16 cellular contexts compared by ENCODE assay signal in genomic region chr18:33837191-33837590, GRCh38.
"Had no signal": no experiment of that assay in that cellular context is flagged by ENCODE, and none has a peak within 500 bp of the region (broad histone marks: within the 10 kb centered on the region; RNA-seq: fewer than 3 reads in every experiment).

No MANE protein-coding gene starts in this region.

- H3K9me3 Mint-ChIP-seq: neural crest cell had no signal

- H3K27ac ChIP-seq: cardiac muscle cell, esophagus muscularis mucosa, ovary, VCaP had no signal

- H3K27me3 Mint-ChIP-seq: activated T-helper 17 cell treated with anti-CD3 and anti-CD28 coated beads, Interleukin-2, amount 50 U/mL, for 72 hours had no signal

- H3K36me3 ChIP-seq: cardiac muscle cell, esophagus muscularis mucosa, ovary had no signal

- H3K27ac Mint-ChIP-seq: activated CD8-positive, alpha-beta T cell treated with anti-CD3 and anti-CD28 coated beads, Interleukin-2, amount 10 ng/mL, durations not matched to agents 7 days and 5 days; activated naive CD4-positive, alpha-beta T cell treated with anti-CD3 and anti-CD28 coated beads for 36 hours; activated T-helper 17 cell treated with anti-CD3 and anti-CD28 coated beads, Interleukin-2, amount 50 U/mL, for 72 hours had no signal

- H3K4me3 Mint-ChIP-seq: activated CD8-positive, alpha-beta T cell treated with anti-CD3 and anti-CD28 coated beads, Interleukin-2, amount 10 ng/mL, durations not matched to agents 7 days and 5 days; activated naive CD4-positive, alpha-beta T cell treated with anti-CD3 and anti-CD28 coated beads for 36 hours; activated T-helper 17 cell treated with anti-CD3 and anti-CD28 coated beads, Interleukin-2, amount 50 U/mL, for 72 hours; neural crest cell had no signal

- DNase-seq: activated CD4-positive, alpha-beta T cell treated with anti-CD3 and anti-CD28 coated beads for 4 hours; activated CD8-positive, alpha-beta memory T cell treated with anti-CD3 and anti-CD28 coated beads, Interleukin-2, amount 50 U/mL, for 48 hours; activated CD8-positive, alpha-beta T cell treated with anti-CD3 and anti-CD28 coated beads, Interleukin-2, amount 10 ng/mL, durations not matched to agents 7 days and 5 days; activated naive CD4-positive, alpha-beta T cell treated with anti-CD3 and anti-CD28 coated beads for 36 hours; foreskin fibroblast; ovary; stimulated activated CD4-positive, alpha-beta T cell treated with anti-CD3 and anti-CD28 coated beads, Interleukin-12 subunit alpha, Interleukin-12 subunit beta, amount 100 ng/mL, for 4 hours; stimulated activated CD4-positive, alpha-beta T cell treated with anti-CD3 and anti-CD28 coated beads, Interleukin-2, amount 100 ng/mL, for 48 hours; stimulated activated naive CD4-positive, alpha-beta T cell treated with Interleukin-2 at 50 U/mL for 16 hours; T-helper 9 cell; trophoblast cell had no signal

- H3K9me3 ChIP-seq: ovary had no signal

- ATAC-seq: activated CD8-positive, alpha-beta T cell treated with anti-CD3 and anti-CD28 coated beads, Interleukin-2, amount 10 ng/mL, durations not matched to agents 7 days and 5 days; activated T-helper 17 cell treated with anti-CD3 and anti-CD28 coated beads, Interleukin-2, amount 50 U/mL, for 72 hours had no signal

- H3K4me3 ChIP-seq: cardiac muscle cell, esophagus muscularis mucosa, ovary had no signal

- H3K4me1 Mint-ChIP-seq: activated T-helper 17 cell treated with anti-CD3 and anti-CD28 coated beads, Interleukin-2, amount 50 U/mL, for 72 hours; neural crest cell had no signal

- H3K27me3 ChIP-seq: cardiac muscle cell, esophagus muscularis mucosa, ovary had no signal
